Comparison of ENCODE assay signal across 14 cellular contexts in genomic region chr10:84166620-84167288, GRCh38. TPM values are rescaled to one million over a fixed set of nuclear protein-coding genes. Genes with fewer than 3 reads are reported as not detected.
DNase-seq lines count a peak whose midpoint lies in the region; ATAC-seq lines count a peak whose summit lies in the region.
"Had no signal": no experiment of that assay in that cellular context is flagged by ENCODE, and none has a peak within 500 bp of the region (broad histone marks: within the 10 kb centered on the region; RNA-seq: fewer than 3 reads in every experiment).

No MANE protein-coding gene starts in this region.

- ATAC-seq in GM18909 (IDR thresholded peaks at IDR 0.05; ENCODE audit: poor library complexity, unreplicated experiment) (peak; percentile 61), HG02588 (IDR thresholded peaks at IDR 0.05; ENCODE audit: unreplicated experiment) (peak; percentile 56), HG03354 (IDR thresholded peaks at IDR 0.05; ENCODE audit: poor library complexity, severe bottlenecking, unreplicated experiment) (peak; percentile 61)
- ATAC-seq: mucosa of descending colon had no signal

- DNase-seq in renal cortical epithelial cell (ENCODE audit: low read depth) (peak; percentile 45), globus pallidus (ENCODE audit: low spot score) (no peak), SHP77 (lab: John Stamatoyannopoulos, UW) (no peak), cortex of kidney (lab: John Stamatoyannopoulos, UW) (no peak)
- DNase-seq: MG63, mucosa of descending colon, NCI-H446, Peyer's patch had no signal

RNA-seq across cellular contexts. Expression of gene GPR15LG, which starts 6.8 kb away (rescaled TPM):
- 6.8 and 46.5 TPM in 2 replicates for total RNA-seq in renal cortical epithelial cell
- total RNA-seq: activated CD8-positive, alpha-beta memory T cell treated with anti-CD3 and anti-CD28 coated beads for 36 hours; right atrium auricular region had no signal

RNA-seq across cellular contexts. Expression of gene GHITM, which starts 27.4 kb away (rescaled TPM):
- total RNA-seq in renal cortical epithelial cell: 215 and 338 TPM in 2 replicates

RNA-seq across cellular contexts. Expression of gene CDHR1, which starts 27.6 kb away (rescaled TPM):
- total RNA-seq in renal cortical epithelial cell: 12.5 and 108 TPM in 2 replicates

RNA-seq across cellular contexts. Expression of gene LRIT2, which starts 58.6 kb away (rescaled TPM):
- total RNA-seq in renal cortical epithelial cell: not detected in 2 replicates
- total RNA-seq: activated CD8-positive, alpha-beta memory T cell treated with anti-CD3 and anti-CD28 coated beads for 36 hours; cerebellum; mucosa of descending colon; Peyer's patch; right atrium auricular region had no signal
